In the genomic region with DNA sequence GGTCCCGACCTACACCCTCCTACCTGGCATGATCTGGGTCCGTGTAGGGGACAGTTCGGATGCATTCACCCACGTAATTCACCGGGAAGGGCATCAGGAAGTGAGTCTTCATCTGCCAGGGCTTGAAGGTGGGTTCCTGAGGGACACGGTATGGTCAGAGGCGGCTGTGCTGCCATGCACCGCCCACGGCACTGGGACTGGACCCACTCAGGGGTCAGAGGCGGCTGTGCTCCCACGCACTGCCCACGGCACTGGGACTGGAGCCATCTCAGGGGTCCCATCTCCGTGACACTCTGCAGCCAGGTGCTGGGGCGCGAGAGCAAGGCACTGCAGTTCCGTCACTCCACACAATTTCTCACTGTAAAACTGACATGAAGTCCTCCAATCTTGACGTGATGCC, we compare ENCODE assay signal across 28 cellular contexts.
"Had no signal": no experiment of that assay in that cellular context is flagged by ENCODE, and none has a peak within 500 bp of the region (broad histone marks: within the 10 kb centered on the region; RNA-seq: fewer than 3 reads in every experiment).

No MANE protein-coding gene starts in this region.

- H3K4me1 ChIP-seq: foreskin keratinocyte, lower lobe of right lung, prostate gland, upper lobe of right lung had no signal

- DNase-seq: activated CD4-positive, alpha-beta T cell treated with anti-CD3 and anti-CD28 coated beads for 4 hours; activated CD4-positive, alpha-beta T cell treated with anti-CD3 and anti-CD28 coated beads, Interleukin-2, amount 50 U/mL, for 4 hours; activated naive CD4-positive, alpha-beta T cell treated with Interleukin-2 at 50 U/mL for 16 hours; activated T-cell treated with anti-CD3 and anti-CD28 coated beads for 4 hours; amniotic stem cell; dermis blood vessel endothelial cell; effector CD4-positive, alpha-beta T cell; foreskin keratinocyte; heart left ventricle; kidney glomerular epithelial cell; lower lobe of right lung; mesendoderm; ovary; stimulated activated CD4-positive, alpha-beta T cell treated with anti-CD3 and anti-CD28 coated beads, Interleukin-15, amount 100 ng/mL, for 24 hours; stimulated activated CD4-positive, alpha-beta T cell treated with anti-CD3 and anti-CD28 coated beads, Interleukin-2, amount 100 ng/mL, for 24 hours; stimulated activated naive CD4-positive, alpha-beta T cell; SW 1271; T-helper 9 cell; tibial artery; upper lobe of right lung had no signal

- H3K27me3 ChIP-seq: esophagus muscularis mucosa, foreskin keratinocyte, heart left ventricle, ovary, suprapubic skin, tibial artery, upper lobe of right lung had no signal

- H3K27ac Mint-ChIP-seq: T-helper 1 cell treated with Interleukin-12 subunit alpha and Interleukin-12 subunit beta and Interleukin-4 antibody, amounts not matched to agents 30 μg/mL and 1 μg/mL, for 36 hours had no signal

- H3K4me1 Mint-ChIP-seq: central memory CD8-positive, alpha-beta T cell had no signal

- H3K4me3 ChIP-seq: esophagus muscularis mucosa, heart left ventricle, lower lobe of right lung, ovary, prostate gland, suprapubic skin, tibial artery, upper lobe of right lung had no signal

- H3K9me3 Mint-ChIP-seq: central memory CD8-positive, alpha-beta T cell; nephron; T-helper 1 cell treated with Interleukin-12 subunit alpha and Interleukin-12 subunit beta and Interleukin-4 antibody, amounts not matched to agents 30 μg/mL and 1 μg/mL, for 36 hours had no signal

- H3K36me3 ChIP-seq: ovary had no signal

- H3K4me3 Mint-ChIP-seq: central memory CD8-positive, alpha-beta T cell; nephron; T-helper 1 cell treated with Interleukin-12 subunit alpha and Interleukin-12 subunit beta and Interleukin-4 antibody, amounts not matched to agents 30 μg/mL and 1 μg/mL, for 36 hours had no signal

- H3K9me3 ChIP-seq: esophagus muscularis mucosa, heart left ventricle, lower lobe of right lung, ovary, prostate gland, suprapubic skin, tibial artery, upper lobe of right lung had no signal

- H3K27me3 Mint-ChIP-seq: central memory CD8-positive, alpha-beta T cell had no signal

- ATAC-seq: foreskin keratinocyte, left lobe of liver, lower lobe of right lung, upper lobe of right lung had no signal

- H3K27ac ChIP-seq: foreskin keratinocyte, heart left ventricle, lower lobe of right lung, ovary, prostate gland, suprapubic skin, upper lobe of right lung, VCaP had no signal
